In genomic region chr9:137631608-137632431, GRCh38 we compare ENCODE assay signal across 21 cellular contexts. TPM values are rescaled to one million over a fixed set of nuclear protein-coding genes. Genes with fewer than 3 reads are reported as not detected.
DNase-seq lines count a peak whose midpoint lies in the region; TF ChIP-seq lines count a peak whose summit lies in the region.
"Had no signal": no experiment of that assay in that cellular context is flagged by ENCODE, and none has a peak within 500 bp of the region (broad histone marks: within the 10 kb centered on the region; RNA-seq: fewer than 3 reads in every experiment).

No MANE protein-coding gene starts in this region.

- no peaks in the 10 kb centered on the region for H3K27me3 ChIP-seq in neutrophil
- H3K27me3 ChIP-seq: ascending aorta, dorsolateral prefrontal cortex, thyroid gland had no signal

- CTCF ChIA-PET in HEK293 (lab: Yijun Ruan, JAX), result interaction anchor here (0.6 kb wide), 1 partner anchor 10 kb away, joined by 4 read pairs; no protein-coding TSS in a partner anchor

- H3K4me1 ChIP-seq in HEK293 (ENCODE audit: control insufficient read depth, insufficient read depth, low read length), result peaks cover 11% of the 10 kb centered on the region
- peaks cover 28 to 42% of the 10 kb centered on the region in 2 experiments for H3K4me1 ChIP-seq in neutrophil (ENCODE audit: control insufficient read depth in 1 of 2, insufficient read depth in 1 of 2, low read depth in 1 of 2, low read length in 1 of 2)

- H3K27ac Mint-ChIP-seq in chondrocyte (ENCODE audit: unreplicated experiment), result no peak overlapping the region
- H3K27ac Mint-ChIP-seq: activated CD4-positive, alpha-beta T cell treated with anti-CD3 and anti-CD28 coated beads for 36 hours had no signal

- H3K36me3 Mint-ChIP-seq in chondrocyte (ENCODE audit: low read depth), result no peaks in the 10 kb centered on the region

- no peak overlapping the region for H3K4me3 Mint-ChIP-seq in chondrocyte (ENCODE audit: unreplicated experiment)
- H3K4me3 Mint-ChIP-seq: activated CD4-positive, alpha-beta T cell treated with anti-CD3 and anti-CD28 coated beads for 36 hours; stimulated activated naive CD8-positive, alpha-beta T cell treated with anti-CD3 and anti-CD28 coated beads, Interleukin-15, Interleukin-2, amounts not matched to agents 100 ng/mL and 50 ng/mL, for 24 hours had no signal

- H3K36me3 ChIP-seq in HEK293 (ENCODE audit: control insufficient read depth in 2 of 2, insufficient read depth in 1 of 2, low read length in 2 of 2) (no peaks in the 10 kb centered on the region; a peak in 1 of 3 replicates), neutrophil (no peaks in the 10 kb centered on the region)
- H3K36me3 ChIP-seq: ascending aorta, left ventricle myocardium inferior, thyroid gland had no signal

- H3K27ac ChIP-seq in HEK293 (ENCODE audit: extremely low read depth, low read depth, low read length), result no peak overlapping the region
- H3K27ac ChIP-seq in neutrophil, result peak overlapping the region; percentile 53
- H3K27ac ChIP-seq: ascending aorta, epithelial cell of prostate, thyroid gland had no signal

- POLR2A ChIA-PET in HEK293 (lab: Yijun Ruan, JAX), result interaction anchor here (1.3 kb wide), 1 partner anchor 13 kb away, joined by 5 read pairs; the partner anchor contains the start of gene EHMT1

- TF ChIP-seq CTCF in HEK293 (tag by site-specific recombination; IDR thresholded peaks at IDR 0.05) (no peak), chondrocyte (IDR thresholded peaks at IDR 0.05) (no peak), neutrophil (IDR thresholded peaks at IDR 0.05) (no peak), foreskin fibroblast (IDR thresholded peaks at IDR 0.05; ENCODE audit: low read depth, low read length) (no peak)

- H3K4me3 ChIP-seq in HEK293 (ENCODE audit: low read depth, low read length) (no peak overlapping the region), neutrophil (ENCODE audit: low read depth in 1 of 2, low read length in 1 of 2) (no peak overlapping the region), foreskin fibroblast (ENCODE audit: low read depth in 1 of 2, low read length in 2 of 2) (no peak overlapping the region)
- H3K4me3 ChIP-seq: ascending aorta, dorsolateral prefrontal cortex, left ventricle myocardium inferior, thyroid gland had no signal

- H3K27me3 Mint-ChIP-seq in chondrocyte (ENCODE audit: low read depth), result no peaks in the 10 kb centered on the region
- H3K27me3 Mint-ChIP-seq: activated CD4-positive, alpha-beta T cell treated with anti-CD3 and anti-CD28 coated beads for 36 hours; stimulated activated naive CD8-positive, alpha-beta T cell treated with anti-CD3 and anti-CD28 coated beads, Interleukin-15, Interleukin-2, amounts not matched to agents 100 ng/mL and 50 ng/mL, for 24 hours had no signal

- H3K4me1 Mint-ChIP-seq in chondrocyte (ENCODE audit: low read depth), result peaks cover 36% of the 10 kb centered on the region

- H3K9me3 ChIP-seq in HEK293 (ENCODE audit: control insufficient read depth, insufficient read depth, low read depth, low read length), result no peaks in the 10 kb centered on the region
- no peaks in the 10 kb centered on the region for H3K9me3 ChIP-seq in neutrophil
- H3K9me3 ChIP-seq: ascending aorta, left ventricle myocardium inferior, thyroid gland had no signal

- no peaks in the 10 kb centered on the region for H3K9me3 Mint-ChIP-seq in chondrocyte (ENCODE audit: low read depth)
- H3K9me3 Mint-ChIP-seq: stimulated activated naive CD8-positive, alpha-beta T cell treated with anti-CD3 and anti-CD28 coated beads, Interleukin-15, Interleukin-2, amounts not matched to agents 100 ng/mL and 50 ng/mL, for 24 hours had no signal

- peak; percentile 31 for DNase-seq in CD1c-positive myeloid dendritic cell (ENCODE audit: extremely low spot score)
- peak; percentile 10 for DNase-seq in chondrocyte (ENCODE audit: low spot score)
- no peak for DNase-seq in activated naive CD4-positive, alpha-beta T cell treated with Interleukin-2 at 50 U/mL for 16 hours
- no peak for DNase-seq in LoVo (ENCODE audit: low spot score)
- DNase-seq in foreskin fibroblast, result no peak
- DNase-seq in AG20443 (ENCODE audit: low spot score), result no peak
- DNase-seq: activated CD4-positive, alpha-beta T cell treated with anti-CD3 and anti-CD28 coated beads for 36 hours; activated naive CD4-positive, alpha-beta T cell treated with anti-CD3 and anti-CD28 coated beads, Interleukin-2, amount 50 U/mL, for 16 hours; central memory CD4-positive, alpha-beta T cell; left ventricle myocardium inferior; NCI-H1417; NCI-H2107; SHP77 treated with DMSO at 0.1 percent for 48 hours; stimulated activated CD4-positive, alpha-beta T cell treated with anti-CD3 and anti-CD28 coated beads, Interleukin-4, amount 100 ng/mL, for 24 hours had no signal

TF ChIP-seq in HEK293, 187 proteins besides CTCF, POLR2A, EP300 and RAD21:
- TF ChIP-seq ZNF629 (tag by site-specific recombination; IDR thresholded peaks at IDR 0.05) (peak; percentile 88), ZFP37 (tag by site-specific recombination; IDR thresholded peaks at IDR 0.05) (no peak), ZFHX2 (tag by site-specific recombination; conservative IDR thresholded peaks at IDR 0.05) (peak; percentile 30), ZNF211 (tag by site-specific recombination; IDR thresholded peaks at IDR 0.05; ENCODE audit: low read depth) (0 out of 2 replicates have a peak, but pooled peaks have one; percentile 40), REPIN1 (tag by site-specific recombination; IDR thresholded peaks at IDR 0.05; ENCODE audit: low read depth) (no peak), ZBTB21 (tag by site-specific recombination; IDR thresholded peaks at IDR 0.05) (peak; percentile 42; the same call in 1 of the 2 replicates), EGR2 (tag by site-specific recombination; IDR thresholded peaks at IDR 0.05; ENCODE audit: low read depth) (peak; percentile 46; the same call in 1 of the 2 replicates), ZNF426 (tag by site-specific recombination; IDR thresholded peaks at IDR 0.05) (no peak), ZNF121 (tag by site-specific recombination; IDR thresholded peaks at IDR 0.05) (peak; percentile 84)

RNA-seq across cellular contexts. Expression of gene EHMT1, which starts 13.0 kb away (rescaled TPM):
- total RNA-seq in chondrocyte, result 59.6 to 92.3 TPM (median 61.0 TPM) in 3 replicates

RNA-seq across cellular contexts. Expression of gene ARRDC1, which starts 26.3 kb away (rescaled TPM):
- 24.5 to 27.3 TPM (median 27.2 TPM) in 3 replicates for total RNA-seq in chondrocyte

RNA-seq across cellular contexts. Expression of gene ZMYND19, which starts 41.5 kb away (rescaled TPM):
- total RNA-seq in chondrocyte, result 32.5 to 34.8 TPM (median 33.0 TPM) in 3 replicates

RNA-seq across cellular contexts. Expression of gene DPH7, which starts 53.1 kb away (rescaled TPM):
- 25.8 to 33.9 TPM (median 27.9 TPM) in 3 replicates for total RNA-seq in chondrocyte

Comparison
In these comparisons a context has a peak if more than half of its experiments do, and no peak if none do; other contexts are left out.
1. DNase-seq: peak in CD1c-positive myeloid dendritic cell (single experiment) and chondrocyte (single experiment); none in activated naive CD4-positive, alpha-beta T cell treated with Interleukin-2 at 50 U/mL for 16 hours (single experiment), LoVo (single experiment), foreskin fibroblast (0 of 2) and AG20443 (single experiment).